ENCODE assay signal across 10 cellular contexts in genomic region chr1:186763107-186763506, GRCh38.
DNase-seq lines count a peak whose midpoint lies in the region; ATAC-seq, FAIRE-seq and TF ChIP-seq lines count a peak whose summit lies in the region.
"Had no signal": no experiment of that assay in that cellular context is flagged by ENCODE, and none has a peak within 500 bp of the region (broad histone marks: within the 10 kb centered on the region; RNA-seq: fewer than 3 reads in every experiment).

No MANE protein-coding gene starts in this region.

- H3K4me3 ChIP-seq in fibroblast of pulmonary artery (replicated peaks; ENCODE audit: low read depth, low read length) (no peak overlapping the region), coronary artery (no peak overlapping the region), prostate gland (no peak overlapping the region)
- H3K4me3 ChIP-seq: upper lobe of left lung had no signal

- H3K4me1 Mint-ChIP-seq in activated CD4-positive, alpha-beta memory T cell treated with anti-CD3 and anti-CD28 coated beads, Interleukin-2, amount 10 ng/mL, durations not matched to agents 7 days and 5 days: peaks cover 6% of the 10 kb centered on the region

- TF ChIP-seq POLR2A in prostate gland (IDR thresholded peaks at IDR 0.05): no peak

- no peaks in the 10 kb centered on the region for H3K9me3 ChIP-seq in prostate gland
- H3K9me3 ChIP-seq: upper lobe of left lung had no signal

- TF ChIP-seq CTCF in D721Med (IDR thresholded peaks at IDR 0.05; ENCODE audit: insufficient read depth, missing control alignments): no peak
- TF ChIP-seq CTCF in fibroblast of pulmonary artery (IDR thresholded peaks at IDR 0.05; ENCODE audit: low read length, missing control alignments): no peak
- TF ChIP-seq CTCF in coronary artery (IDR thresholded peaks at IDR 0.05): no peak
- no peak for TF ChIP-seq CTCF in prostate gland (IDR thresholded peaks at IDR 0.05)

- H3K27ac Mint-ChIP-seq in activated CD4-positive, alpha-beta memory T cell treated with anti-CD3 and anti-CD28 coated beads, Interleukin-2, amount 10 ng/mL, durations not matched to agents 7 days and 5 days: no peak overlapping the region

- no peaks in the 10 kb centered on the region for H3K36me3 ChIP-seq in prostate gland
- H3K36me3 ChIP-seq: upper lobe of left lung had no signal

- H3K4me1 ChIP-seq in prostate gland (replicated peaks): no peaks in the 10 kb centered on the region
- H3K4me1 ChIP-seq: upper lobe of left lung had no signal

- no peaks in the 10 kb centered on the region for H3K27me3 ChIP-seq in prostate gland (replicated peaks; ENCODE audit: insufficient read depth)
- H3K27me3 ChIP-seq: upper lobe of left lung had no signal

- DNase-seq in D721Med (ENCODE audit: insufficient read length, low spot score) (no peak), fibroblast of pulmonary artery (ENCODE audit: low read depth) (peak; percentile 79), coronary artery (ENCODE audit: low spot score) (no peak), prostate gland (ENCODE audit: low spot score) (no peak)
- no peak for DNase-seq in activated CD4-positive, alpha-beta memory T cell treated with anti-CD3 and anti-CD28 coated beads, Interleukin-2, amount 10 ng/mL, durations not matched to agents 7 days and 5 days
- no peak for DNase-seq in activated CD4-positive, alpha-beta T cell treated with anti-CD3 and anti-CD28 coated beads, Interleukin-2, amount 50 U/mL, for 4 hours
- DNase-seq: T-helper 9 cell, upper lobe of left lung had no signal

- H3K36me3 Mint-ChIP-seq in activated CD4-positive, alpha-beta memory T cell treated with anti-CD3 and anti-CD28 coated beads, Interleukin-2, amount 10 ng/mL, durations not matched to agents 7 days and 5 days (ENCODE audit: low read depth): no peaks in the 10 kb centered on the region

- intact Hi-C loops in prostate gland (cut with DNase I): no loop called here

- no peak overlapping the region for H3K4me3 Mint-ChIP-seq in activated CD4-positive, alpha-beta memory T cell treated with anti-CD3 and anti-CD28 coated beads, Interleukin-2, amount 10 ng/mL, durations not matched to agents 7 days and 5 days

- no peaks in the 10 kb centered on the region for H3K27me3 Mint-ChIP-seq in activated CD4-positive, alpha-beta memory T cell treated with anti-CD3 and anti-CD28 coated beads, Interleukin-2, amount 10 ng/mL, durations not matched to agents 7 days and 5 days

- peak; percentile 51 for FAIRE-seq in D721Med (lab: Jason Lieb, UNC)

- CTCF ChIA-PET in activated CD4-positive, alpha-beta memory T cell treated with anti-CD3 and anti-CD28 coated beads, Interleukin-2, amount 10 ng/mL, durations not matched to agents 7 days and 5 days (lab: Charles Lee): no interaction called here

- no peaks in the 10 kb centered on the region for H3K9me3 Mint-ChIP-seq in activated CD4-positive, alpha-beta memory T cell treated with anti-CD3 and anti-CD28 coated beads, Interleukin-2, amount 10 ng/mL, durations not matched to agents 7 days and 5 days

- POLR2A ChIA-PET in activated CD4-positive, alpha-beta memory T cell treated with anti-CD3 and anti-CD28 coated beads, Interleukin-2, amount 10 ng/mL, durations not matched to agents 7 days and 5 days (lab: Charles Lee): no interaction called here

- H3K27ac ChIP-seq in coronary artery (no peak overlapping the region), prostate gland (no peak overlapping the region)
- H3K27ac ChIP-seq: upper lobe of left lung had no signal

- 52% methylated on average over 1 of the region's 1 CpG for WGBS in prostate gland

- peak; percentile 52 for ATAC-seq in GM19455 (IDR thresholded peaks at IDR 0.05; ENCODE audit: unreplicated experiment)
- peak; percentile 79 for ATAC-seq in HG03432 (IDR thresholded peaks at IDR 0.05; ENCODE audit: unreplicated experiment)
